Comparison of ENCODE assay signal across 8 cellular contexts in genomic region chr19:4730740-4731171, GRCh38. TPM values are rescaled to one million over a fixed set of nuclear protein-coding genes. Genes with fewer than 3 reads are reported as not detected.
A peak's percentile ranks its signal among the peaks of the same experiment; 100 is the strongest.
DNase-seq lines count a peak whose midpoint lies in the region; ATAC-seq and TF ChIP-seq lines count a peak whose summit lies in the region.

No MANE protein-coding gene starts in this region.

- intact Hi-C loops in PC-3 (cut with micrococcal nuclease): no loop called here

- ATAC-seq in PC-3 (peak; percentile 23), HG03521 (IDR thresholded peaks at IDR 0.05; ENCODE audit: unreplicated experiment) (no peak)

- no peaks in the 10 kb centered on the region for H3K27me3 ChIP-seq in PC-3 (ENCODE audit: low read length)

- no TSS peak for BruUV-seq in PC-3 (replicated peaks; lab: Mats Ljungman, UMichigan)

- TF ChIP-seq CTCF in GM10266 (IDR thresholded peaks at IDR 0.05; ENCODE audit: control insufficient read depth, insufficient read depth, low read depth, missing control alignments): peak; percentile 55
- peak; percentile 61 for TF ChIP-seq CTCF in PC-3 (conservative IDR thresholded peaks at IDR 0.05; ENCODE audit: low read depth, low read length)

- no peaks in the 10 kb centered on the region for H3K9me3 ChIP-seq in PC-3 (ENCODE audit: low read length)

- no peaks in the 10 kb centered on the region for H3K79me2 ChIP-seq in PC-3 (ENCODE audit: low read length)

- no peak overlapping the region for H3K4me2 ChIP-seq in PC-3 (ENCODE audit: low read length)

- H3F3A ChIP-seq in PC-3 (ENCODE audit: low read length, unreplicated experiment): no peaks in the 10 kb centered on the region

- DNase-seq in GM10266 (ENCODE audit: extremely low spot score): peak; percentile 29
- DNase-seq in PC-3: peak; percentile 53
- DNase-seq in activated naive CD4-positive, alpha-beta T cell (lab: John Stamatoyannopoulos, UW): peak; percentile 14 to 61 (median 41)
- peak; percentile 58 for DNase-seq in iPS-NIHi11 (ENCODE audit: low spot score)
- DNase-seq in stimulated activated CD8-positive, alpha-beta memory T cell treated with anti-CD3 and anti-CD28 coated beads, Interleukin-15, amount 100 ng/mL, for 48 hours (ENCODE audit: low read depth in 2 of 2): peak; percentile 41 to 42
- DNase-seq in NCI-H1092 treated with DMSO at 0.1 percent for 48 hours (lab: John Stamatoyannopoulos, UW): no peak
- no peak for DNase-seq in NCI-H2107 treated with DMSO at 0.1 percent for 48 hours (lab: John Stamatoyannopoulos, UW; ENCODE audit: unreplicated experiment)

- H3K4me3 ChIP-seq in PC-3 (ENCODE audit: low read length): no peak overlapping the region

- CTCF ChIA-PET in PC-3 (lab: Charles Lee): interaction anchor here (3.3 kb wide), 1 partner anchor 60 kb away, joined by 34 read pairs; the partner anchor contains the start of gene FEM1A

- POLR2A ChIA-PET in PC-3 (lab: Charles Lee; ENCODE audit: unreplicated experiment): no interaction called here

- H3K9me2 ChIP-seq in PC-3 (replicated peaks; ENCODE audit: low read length): no peaks in the 10 kb centered on the region

- H3K4me1 ChIP-seq in PC-3 (ENCODE audit: insufficient read depth, low read length): no peaks in the 10 kb centered on the region

- H3K36me3 ChIP-seq in PC-3 (ENCODE audit: low read depth, low read length): no peaks in the 10 kb centered on the region

- no peaks in the 10 kb centered on the region for H4K20me1 ChIP-seq in PC-3 (ENCODE audit: low read length)

- no peak overlapping the region for H3K27ac ChIP-seq in PC-3 (ENCODE audit: low read length)

- no peak overlapping the region for H3K9ac ChIP-seq in PC-3 (ENCODE audit: low read length)

- H2AFZ ChIP-seq in PC-3 (ENCODE audit: low read length): no peak overlapping the region

RNA-seq across cellular contexts. Expression of gene DPP9, which starts 7.1 kb away (rescaled TPM):
- total RNA-seq in PC-3 (2014; rRNA removed): 129 and 215 TPM in 2 replicates

Comparison
In these comparisons a context has a peak if more than half of its experiments do, and no peak if none do; other contexts are left out.
1. DNase-seq: peak in GM10266 (single experiment), PC-3 (single experiment), activated naive CD4-positive, alpha-beta T cell (4 of 4), iPS-NIHi11 (single experiment) and stimulated activated CD8-positive, alpha-beta memory T cell treated with anti-CD3 and anti-CD28 coated beads, Interleukin-15, amount 100 ng/mL, for 48 hours (2 of 2); none in NCI-H1092 treated with DMSO at 0.1 percent for 48 hours (single experiment) and NCI-H2107 treated with DMSO at 0.1 percent for 48 hours (single experiment).